ENCODE assay signal across 25 cellular contexts in the genomic region with DNA sequence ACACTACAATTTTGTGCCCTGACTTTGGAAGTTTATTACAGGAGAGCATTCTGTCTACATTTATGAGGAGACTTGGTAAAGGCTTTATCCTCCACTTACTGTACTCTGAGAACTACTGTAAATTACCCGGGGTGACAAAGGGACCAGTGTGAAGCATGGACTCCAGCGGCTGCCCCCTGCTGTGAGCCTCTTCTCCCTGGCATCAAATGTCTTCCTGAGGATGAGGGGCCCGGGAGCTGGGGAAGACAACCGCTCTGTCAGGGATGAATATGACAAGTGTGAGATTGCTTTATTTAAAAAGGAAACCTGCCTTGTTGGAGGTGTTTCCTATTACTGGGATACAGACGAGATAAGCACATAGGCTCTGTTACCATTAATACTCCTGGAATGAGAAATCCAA.
DNase-seq lines count a peak whose midpoint lies in the region; ATAC-seq and TF ChIP-seq lines count a peak whose summit lies in the region.
"Had no signal": no experiment of that assay in that cellular context is flagged by ENCODE, and none has a peak within 500 bp of the region (broad histone marks: within the 10 kb centered on the region; RNA-seq: fewer than 3 reads in every experiment).

No MANE protein-coding gene starts in this region.

- H3K27me3 Mint-ChIP-seq in WTC11 (ENCODE audit: low read depth) (peaks cover 4% of the 10 kb centered on the region; the same call in 1 of the 2 replicates), T-helper 17 cell (no peaks in the 10 kb centered on the region)
- H3K27me3 Mint-ChIP-seq: activated CD4-positive, alpha-beta T cell treated with anti-CD3 and anti-CD28 coated beads, Interleukin-2, amount 10 ng/mL, durations not matched to agents 24 days and 14 days; activated naive CD8-positive, alpha-beta T cell had no signal

- BruUV-seq in A673 (replicated peaks; lab: Mats Ljungman, UMichigan) = no TSS peak

- H3K9me3 Mint-ChIP-seq in WTC11 = peaks cover 23% of the 10 kb centered on the region

- TF ChIP-seq CTCF in A673 (conservative IDR thresholded peaks at IDR 0.05; ENCODE audit: low read depth, low read length) = no peak
- TF ChIP-seq CTCF in WTC11 (IDR thresholded peaks at IDR 0.05) = no peak

- no peaks in the 10 kb centered on the region for H3K36me3 ChIP-seq in A673 (ENCODE audit: insufficient read depth, low read length, poor library complexity, severe bottlenecking)
- H3K36me3 ChIP-seq: BLaER1, gastrocnemius medialis, Peyer's patch, sigmoid colon, SJCRH30, tibial nerve had no signal

- no peak overlapping the region for H3K27ac Mint-ChIP-seq in WTC11
- H3K27ac Mint-ChIP-seq in T-helper 17 cell = no peak overlapping the region
- H3K27ac Mint-ChIP-seq: activated CD4-positive, alpha-beta T cell treated with anti-CD3 and anti-CD28 coated beads, Interleukin-2, amount 10 ng/mL, durations not matched to agents 24 days and 14 days; activated naive CD8-positive, alpha-beta T cell; GM23338; natural killer cell had no signal

- no peaks in the 10 kb centered on the region for H3K27me3 ChIP-seq in A673 (replicated peaks; ENCODE audit: insufficient read depth, low read depth, low read length, poor library complexity)
- H3K27me3 ChIP-seq: BLaER1, dorsolateral prefrontal cortex, gastrocnemius medialis, Peyer's patch, sigmoid colon, SJCRH30, tibial nerve had no signal

- intact Hi-C loops in A673 (cut with micrococcal nuclease; ENCODE audit: unreplicated experiment) = no loop called here

- H3K4me3 ChIP-seq in A673 (ENCODE audit: low read depth, low read length, poor library complexity, severe bottlenecking) = no peak overlapping the region
- H3K4me3 ChIP-seq: BLaER1, dorsolateral prefrontal cortex, gastrocnemius medialis, GM23338, lung, Peyer's patch, sigmoid colon, SJCRH30, tibial nerve had no signal

- CTCF ChIA-PET in A673 (lab: Charles Lee) = no interaction called here
- CTCF ChIA-PET in WTC11 (lab: Charles Lee) = no interaction called here

- no peaks in the 10 kb centered on the region for H3K4me1 ChIP-seq in A673 (ENCODE audit: insufficient read depth, low read length, poor library complexity, severe bottlenecking)
- H3K4me1 ChIP-seq: gastrocnemius medialis, Peyer's patch, sigmoid colon, SJCRH30, tibial nerve had no signal

- peak; percentile 30; the same call in 1 of the 2 replicates for ATAC-seq in WTC11
- no peak for ATAC-seq in T-helper 17 cell
- no peak for ATAC-seq in GM21786 (IDR thresholded peaks at IDR 0.05; ENCODE audit: unreplicated experiment)
- no peak for ATAC-seq in esophagus mucosa
- ATAC-seq: gastrocnemius medialis, GM23338, natural killer cell had no signal

- H3K9me3 ChIP-seq in A673 (ENCODE audit: low read depth, low read length, poor library complexity, severe bottlenecking) = peaks cover 7% of the 10 kb centered on the region
- peaks cover 2% of the 10 kb centered on the region for H3K9me3 ChIP-seq in T-helper 17 cell (ENCODE audit: control insufficient read depth, low read length, poor library complexity, severe bottlenecking)
- H3K9me3 ChIP-seq: gastrocnemius medialis, Peyer's patch, SJCRH30 had no signal

- H3K4me3 Mint-ChIP-seq in WTC11 = no peak overlapping the region
- H3K4me3 Mint-ChIP-seq in T-helper 17 cell = no peak overlapping the region
- H3K4me3 Mint-ChIP-seq: activated CD4-positive, alpha-beta T cell treated with anti-CD3 and anti-CD28 coated beads, Interleukin-2, amount 10 ng/mL, durations not matched to agents 24 days and 14 days; activated naive CD8-positive, alpha-beta T cell; GM23338; natural killer cell had no signal

- DNase-seq in A673 (ENCODE audit: low spot score) = peak; percentile 17
- DNase-seq in DMS153 treated with DMSO at 0.1 percent for 48 hours (lab: John Stamatoyannopoulos, UW; ENCODE audit: unreplicated experiment) = peak; percentile 54
- peak; percentile 25 to 40 for DNase-seq in NCI-H187 (lab: John Stamatoyannopoulos, UW)
- DNase-seq in WTC11 (ENCODE audit: low spot score) = peak; percentile 27
- no peak for DNase-seq in T-helper 17 cell
- DNase-seq: activated CD4-positive, alpha-beta T cell treated with anti-CD3 and anti-CD28 coated beads, Interleukin-2, amount 10 ng/mL, durations not matched to agents 24 days and 14 days; activated CD8-positive, alpha-beta memory T cell treated with anti-CD3 and anti-CD28 coated beads for 24 hours; activated effector memory CD4-positive, alpha-beta T cell treated with Interleukin-2 at 50 U/mL for 16 hours; activated T-cell treated with anti-CD3 and anti-CD28 coated beads for 4 hours; dorsolateral prefrontal cortex; gastrocnemius medialis; natural killer cell; NCI-H526 treated with DMSO at 0.1 percent for 48 hours; Peyer's patch; sigmoid colon; stimulated activated CD4-positive, alpha-beta T cell treated with anti-CD3 and anti-CD28 coated beads, Interleukin-4, amount 100 ng/mL, for 24 hours; T1000 had no signal

- POLR2A ChIA-PET in A673 (lab: Charles Lee; ENCODE audit: low non-redundant PET) (no interaction called here), WTC11 (lab: Charles Lee) (no interaction called here)

- H3K27ac ChIP-seq in A673 (ENCODE audit: low read depth, low read length, poor library complexity, severe bottlenecking) = no peak overlapping the region
- H3K27ac ChIP-seq: BLaER1, dorsolateral prefrontal cortex, gastrocnemius medialis, Peyer's patch, sigmoid colon, SJCRH30, tibial nerve had no signal

- H3K4me1 Mint-ChIP-seq in WTC11 (peaks cover 9% of the 10 kb centered on the region), T-helper 17 cell (no peaks in the 10 kb centered on the region)
- H3K4me1 Mint-ChIP-seq: activated CD4-positive, alpha-beta T cell treated with anti-CD3 and anti-CD28 coated beads, Interleukin-2, amount 10 ng/mL, durations not matched to agents 24 days and 14 days; natural killer cell had no signal

- H3K36me3 Mint-ChIP-seq in WTC11 (peaks cover 11% of the 10 kb centered on the region), T-helper 17 cell (ENCODE audit: low read depth) (no peaks in the 10 kb centered on the region)
- H3K36me3 Mint-ChIP-seq: activated naive CD8-positive, alpha-beta T cell; natural killer cell had no signal

TF ChIP-seq in WTC11, 78 proteins besides CTCF, POLR2A, EP300 and RAD21:
- TF ChIP-seq CBFB (CRISPR knock-in tag; IDR thresholded peaks at IDR 0.05; ENCODE audit: low read depth) (no peak), ZNF423 (CRISPR knock-in tag; IDR thresholded peaks at IDR 0.05) (peak; percentile 63)

Comparison
In these comparisons a context has a peak if more than half of its experiments do, and no peak if none do; other contexts are left out.
1. DNase-seq: peak in A673 (single experiment), DMS153 treated with DMSO at 0.1 percent for 48 hours (single experiment), NCI-H187 (2 of 2) and WTC11 (single experiment); none in T-helper 17 cell (0 of 3).